In the genomic region with DNA sequence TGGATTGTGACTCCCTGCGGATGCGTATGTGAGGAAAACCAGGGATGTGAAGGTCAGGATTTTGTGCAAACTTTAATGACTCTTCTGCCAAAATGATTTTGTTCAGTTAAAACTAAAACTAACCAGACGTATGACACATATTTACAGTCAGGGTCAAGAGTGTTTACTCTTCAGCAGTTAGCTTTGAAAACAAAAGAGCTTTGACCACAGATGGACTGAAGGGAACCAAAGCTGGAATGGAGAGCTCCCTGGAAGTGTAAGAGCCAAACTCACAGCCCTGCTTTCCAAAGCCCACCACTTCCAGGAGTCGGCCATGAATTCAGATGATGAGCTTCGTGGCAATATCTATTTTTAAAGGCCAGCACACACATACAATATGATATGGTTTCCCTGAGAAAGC, we compare ENCODE assay signal across 10 cellular contexts. TPM values are rescaled to one million over a fixed set of nuclear protein-coding genes. Genes with fewer than 3 reads are reported as not detected.
A peak's percentile ranks its signal among the peaks of the same experiment; 100 is the strongest.
DNase-seq lines count a peak whose midpoint lies in the region; ATAC-seq, FAIRE-seq and TF ChIP-seq lines count a peak whose summit lies in the region.
"Had no signal": no experiment of that assay in that cellular context is flagged by ENCODE, and none has a peak within 500 bp of the region (broad histone marks: within the 10 kb centered on the region; RNA-seq: fewer than 3 reads in every experiment).

No MANE protein-coding gene starts in this region.

- no peak for ATAC-seq in effector memory CD8-positive, alpha-beta T cell (replicated peaks)
- ATAC-seq in foreskin keratinocyte = no peak

- H3K9ac ChIP-seq in astrocyte (ENCODE audit: low read length) = no peak overlapping the region
- peak overlapping the region; percentile 10; the same call in 1 of the 2 replicates for H3K9ac ChIP-seq in iPS-20b (ENCODE audit: low read depth, low read length)

- no peaks in the 10 kb centered on the region for H3K9me3 Mint-ChIP-seq in astrocyte (ENCODE audit: unreplicated experiment)
- no peaks in the 10 kb centered on the region for H3K9me3 Mint-ChIP-seq in effector memory CD8-positive, alpha-beta T cell

- H3K27ac Mint-ChIP-seq in astrocyte (ENCODE audit: unreplicated experiment) = peak overlapping the region; percentile 30
- H3K27ac Mint-ChIP-seq in effector memory CD8-positive, alpha-beta T cell = no peak overlapping the region

- POLR2A ChIA-PET in HEK293 (lab: Yijun Ruan, JAX) = no interaction called here

- no peak overlapping the region for H3K4me3 ChIP-seq in HEK293 (ENCODE audit: low read depth, low read length)
- H3K4me3 ChIP-seq in astrocyte (ENCODE audit: insufficient read depth, low read depth, low read length) = no peak overlapping the region
- H3K4me3 ChIP-seq in iPS-20b (ENCODE audit: low read length) = no peak overlapping the region
- H3K4me3 ChIP-seq in stomach = no peak overlapping the region
- H3K4me3 ChIP-seq in dorsolateral prefrontal cortex = no peak overlapping the region

- H3K4me3 Mint-ChIP-seq in astrocyte (ENCODE audit: unreplicated experiment) = no peak overlapping the region
- no peak overlapping the region for H3K4me3 Mint-ChIP-seq in effector memory CD8-positive, alpha-beta T cell

- H3K4me1 ChIP-seq in HEK293 (ENCODE audit: control insufficient read depth, insufficient read depth, low read length) = peaks cover 18% of the 10 kb centered on the region
- H3K4me1 ChIP-seq in astrocyte (ENCODE audit: insufficient read depth, low read length) = peaks cover 9% of the 10 kb centered on the region
- H3K4me1 ChIP-seq in iPS-20b (ENCODE audit: insufficient read depth, low read length) = peaks cover 25% of the 10 kb centered on the region
- peaks cover 14 to 62% (median 33%) of the 10 kb centered on the region in 4 donors for H3K4me1 ChIP-seq in stomach
- H3K4me1 ChIP-seq in foreskin keratinocyte = peaks cover 8% of the 10 kb centered on the region

- peak; percentile 54 for FAIRE-seq in astrocyte (lab: Jason Lieb, UNC)
- FAIRE-seq: bronchial epithelial cell, keratinocyte had no signal

- peak; percentile 25 for TF ChIP-seq EP300 in stomach (IDR thresholded peaks at IDR 0.05)

- H3K36me3 ChIP-seq in HEK293 (ENCODE audit: control insufficient read depth in 2 of 2, insufficient read depth in 1 of 2, low read length in 2 of 2) (no peaks in the 10 kb centered on the region), astrocyte (ENCODE audit: insufficient read depth, low read length) (no peaks in the 10 kb centered on the region), iPS-20b (ENCODE audit: insufficient read depth, low read depth, low read length) (no peaks in the 10 kb centered on the region), stomach (no peaks in the 10 kb centered on the region)

- H3K27ac ChIP-seq in HEK293 (ENCODE audit: extremely low read depth, low read depth, low read length) (no peak overlapping the region), astrocyte (ENCODE audit: low read depth, low read length) (peak overlapping the region; percentile 22), iPS-20b (ENCODE audit: low read length) (no peak overlapping the region), stomach (peak overlapping the region in 4 of 5 donors; percentile 76 to 90 (median 80)), dorsolateral prefrontal cortex (peak overlapping the region in 2 of 59 donors; percentile 1 to 10), foreskin keratinocyte (no peak overlapping the region)

- no peaks in the 10 kb centered on the region for H3K27me3 Mint-ChIP-seq in astrocyte (ENCODE audit: low read depth, unreplicated experiment)
- peaks cover 0 to 5% of the 10 kb centered on the region in 2 donors for H3K27me3 Mint-ChIP-seq in effector memory CD8-positive, alpha-beta T cell

- H3K4me1 Mint-ChIP-seq in astrocyte (ENCODE audit: low read depth, unreplicated experiment) = peaks cover 33% of the 10 kb centered on the region
- H3K4me1 Mint-ChIP-seq in effector memory CD8-positive, alpha-beta T cell (ENCODE audit: low read depth in 2 of 2) = peaks cover 16 to 19% of the 10 kb centered on the region in 2 donors

- H3K4me2 ChIP-seq in astrocyte (ENCODE audit: low read length) = peak overlapping the region; percentile 42

- intact Hi-C loops in stomach (cut with DNase I; ENCODE audit: low total_unique reads) = no loop called here
- intact Hi-C loops in dorsolateral prefrontal cortex (cut with DNase I) = no loop called here

- H3K79me2 ChIP-seq in astrocyte (ENCODE audit: insufficient read depth, low read length) = peaks cover 81% of the 10 kb centered on the region

- H3K27me3 ChIP-seq in astrocyte (ENCODE audit: insufficient read depth, low read length) (no peaks in the 10 kb centered on the region), iPS-20b (ENCODE audit: insufficient read depth, low read length) (no peaks in the 10 kb centered on the region), stomach (no peaks in the 10 kb centered on the region), dorsolateral prefrontal cortex (peaks cover 0 to 3% (median 0%) of the 10 kb centered on the region in 45 donors), foreskin keratinocyte (no peaks in the 10 kb centered on the region)

- peaks cover 76% of the 10 kb centered on the region for H4K20me1 ChIP-seq in astrocyte (ENCODE audit: insufficient read depth, low read length)

- DNase-seq in astrocyte (ENCODE audit: low read depth) (peak; percentile 61), stomach (no peak), cortex of kidney (lab: John Stamatoyannopoulos, UW) (no peak), dorsolateral prefrontal cortex (no peak), foreskin keratinocyte (no peak)
- no peak for DNase-seq in effector memory CD8-positive, alpha-beta T cell

- H2AFZ ChIP-seq in astrocyte (ENCODE audit: low read depth, low read length) = no peak overlapping the region

- no peak for TF ChIP-seq POLR2A in stomach (IDR thresholded peaks at IDR 0.05)

- TF ChIP-seq CTCF in HEK293 (tag by site-specific recombination; IDR thresholded peaks at IDR 0.05) = no peak
- no peak for TF ChIP-seq CTCF in astrocyte (IDR thresholded peaks at IDR 0.05; ENCODE audit: insufficient read depth, low read depth, low read length)
- TF ChIP-seq CTCF in stomach (IDR thresholded peaks at IDR 0.05) = no peak
- no peak for TF ChIP-seq CTCF in dorsolateral prefrontal cortex (IDR thresholded peaks at IDR 0.05 in 54 of 56, conservative IDR thresholded peaks at IDR 0.05 in 2 of 56; ENCODE audit: low read depth in 1 of 56, partially characterized antibody in 56 of 56)
- TF ChIP-seq CTCF in foreskin keratinocyte (conservative IDR thresholded peaks at IDR 0.05) = no peak

- peaks cover 4% of the 10 kb centered on the region for H3K36me3 Mint-ChIP-seq in astrocyte (ENCODE audit: low read depth, unreplicated experiment)
- H3K36me3 Mint-ChIP-seq in effector memory CD8-positive, alpha-beta T cell (ENCODE audit: insufficient read depth) = no peaks in the 10 kb centered on the region

- no peaks in the 10 kb centered on the region for H3K9me3 ChIP-seq in HEK293 (ENCODE audit: control insufficient read depth, insufficient read depth, low read depth, low read length)
- no peaks in the 10 kb centered on the region for H3K9me3 ChIP-seq in astrocyte (ENCODE audit: insufficient read depth, low read depth, low read length)
- H3K9me3 ChIP-seq in iPS-20b (ENCODE audit: insufficient read depth, low read depth, low read length) = no peaks in the 10 kb centered on the region
- H3K9me3 ChIP-seq in stomach = no peaks in the 10 kb centered on the region

- CTCF ChIA-PET in HEK293 (lab: Yijun Ruan, JAX) = interaction anchor here (0.7 to 2.2 kb wide), 5 partner anchors 11 to 220 kb away, joined by 3 to 7 read pairs (median 5); no protein-coding TSS in a partner anchor

- 41 to 54% (median 41%) methylated on average over 5 of the region's 5 CpGs for WGBS in stomach, 5 donors

TF ChIP-seq in HEK293, 187 proteins besides CTCF, POLR2A, EP300 and RAD21:
- TF ChIP-seq ZNF596 (tag by site-specific recombination; IDR thresholded peaks at IDR 0.05) = no peak
- no peak for TF ChIP-seq ZNF529 (tag by site-specific recombination; IDR thresholded peaks at IDR 0.05; ENCODE audit: insufficient replicate concordance)
- no peak for TF ChIP-seq ZNF292 (tag by site-specific recombination; IDR thresholded peaks at IDR 0.05; ENCODE audit: borderline replicate concordance, low read depth)
- TF ChIP-seq, protein P1, sequence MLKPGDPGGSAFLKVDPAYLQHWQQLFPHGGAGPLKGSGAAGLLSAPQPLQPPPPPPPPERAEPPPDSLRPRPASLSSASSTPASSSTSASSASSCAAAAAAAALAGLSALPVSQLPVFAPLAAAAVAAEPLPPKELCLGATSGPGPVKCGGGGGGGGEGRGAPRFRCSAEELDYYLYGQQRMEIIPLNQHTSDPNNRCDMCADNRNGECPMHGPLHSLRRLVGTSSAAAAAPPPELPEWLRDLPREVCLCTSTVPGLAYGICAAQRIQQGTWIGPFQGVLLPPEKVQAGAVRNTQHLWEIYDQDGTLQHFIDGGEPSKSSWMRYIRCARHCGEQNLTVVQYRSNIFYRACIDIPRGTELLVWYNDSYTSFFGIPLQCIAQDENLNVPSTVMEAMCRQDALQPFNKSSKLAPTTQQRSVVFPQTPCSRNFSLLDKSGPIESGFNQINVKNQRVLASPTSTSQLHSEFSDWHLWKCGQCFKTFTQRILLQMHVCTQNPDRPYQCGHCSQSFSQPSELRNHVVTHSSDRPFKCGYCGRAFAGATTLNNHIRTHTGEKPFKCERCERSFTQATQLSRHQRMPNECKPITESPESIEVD (tag by site-specific recombination; IDR thresholded peaks at IDR 0.05) = peak; percentile 73
- no peak for TF ChIP-seq ZNF792 (tag by site-specific recombination; IDR thresholded peaks at IDR 0.05)
TF ChIP-seq in HEK293: peak in this region for 1.

RNA-seq across cellular contexts. Expression of a gene that starts 15.5 kb away (rescaled TPM):
- total RNA-seq in astrocyte (70.4 and 73.3 TPM in 2 replicates), stomach (100 to 1,000 TPM in 4 of 5 donors, 10 to 100 TPM in 1; 95.9 to 400 (median 131) TPM), dorsolateral prefrontal cortex (10 to 100 TPM in 43 of 120 experiments, 1 to 10 TPM in 77; 2.4 to 33.0 (median 7.8) TPM), foreskin keratinocyte (26.9 and 27.1 TPM in 2 replicates)
- polyA plus RNA-seq in stomach (10 to 100 TPM in 1 of 3 donors, 1 to 10 TPM in 2; 6.8 to 32.4 (median 7.5) TPM), foreskin keratinocyte (4.8 and 4.9 TPM in 2 replicates)

Comparison
In these comparisons a context has a peak if more than half of its experiments do, and no peak if none do; other contexts are left out.
1. H3K27ac ChIP-seq: peak in astrocyte (single experiment) and stomach (4 of 5); none in HEK293 (single experiment), iPS-20b (single experiment) and foreskin keratinocyte (single experiment).